In the genomic region with DNA sequence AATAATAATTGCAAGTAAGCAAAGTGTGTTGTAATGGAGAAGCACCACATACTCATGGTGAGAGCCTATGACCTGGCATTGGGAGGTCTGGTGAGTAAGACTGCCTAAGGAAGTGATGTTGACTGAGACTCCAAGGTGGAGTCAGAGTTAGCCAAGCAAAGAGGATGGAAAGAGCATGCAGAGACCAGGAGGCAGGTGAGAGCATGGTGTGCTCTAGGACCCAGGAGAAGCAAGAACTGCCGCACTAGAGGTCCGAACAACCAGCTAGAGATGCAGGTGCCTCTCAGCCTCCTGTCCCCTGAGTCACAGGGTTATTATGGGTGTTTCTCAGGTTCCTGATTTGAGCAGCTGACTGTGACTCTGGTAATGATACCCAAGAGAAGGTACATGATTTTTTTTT, we compare ENCODE assay signal across 8 cellular contexts. TPM values are rescaled to one million over a fixed set of nuclear protein-coding genes. Genes with fewer than 3 reads are reported as not detected.
DNase-seq lines count a peak whose midpoint lies in the region; ATAC-seq and TF ChIP-seq lines count a peak whose summit lies in the region.

No MANE protein-coding gene starts in this region.

- H3K4me3 ChIP-seq in GM12865 (ENCODE audit: low read depth, low read length) = no peak overlapping the region
- no peak overlapping the region for H3K4me3 ChIP-seq in cardiac fibroblast (replicated peaks in 1 of 2; ENCODE audit: low read depth in 2 of 2, low read length in 2 of 2)

- peak; percentile 87 for ATAC-seq in GM19455 (IDR thresholded peaks at IDR 0.05; ENCODE audit: unreplicated experiment)
- peak; percentile 79 for ATAC-seq in HG03439 (IDR thresholded peaks at IDR 0.05; ENCODE audit: unreplicated experiment)
- peak; percentile 83 for ATAC-seq in omental fat pad (ENCODE audit: low FRiP score)
- no peak for ATAC-seq in GM19324 (IDR thresholded peaks at IDR 0.05; ENCODE audit: low FRiP score, unreplicated experiment)

- TF ChIP-seq CTCF in GM12865 (IDR thresholded peaks at IDR 0.05; ENCODE audit: insufficient read depth, low read depth, low read length, missing control alignments) (no peak), cardiac fibroblast (IDR thresholded peaks at IDR 0.05; ENCODE audit: low read depth, low read length) (no peak), omental fat pad (IDR thresholded peaks at IDR 0.05) (no peak)

- DNase-seq in GM12865 (ENCODE audit: low read depth) = peak; percentile 53
- DNase-seq in cardiac fibroblast (ENCODE audit: low read depth in 2 of 2) = peak; percentile 55 to 86
- DNase-seq in omental fat pad (ENCODE audit: low spot score) = no peak
- DNase-seq in NCI-H524 treated with DMSO at 0.1 percent for 48 hours (lab: John Stamatoyannopoulos, UW) = no peak
- DNase-seq in anterior cingulate cortex (lab: John Stamatoyannopoulos, UW) = no peak

RNA-seq across cellular contexts. Expression of gene ANP32B, which starts 27.3 kb away (rescaled TPM):
- total RNA-seq in omental fat pad = 10 to 100 TPM; 28.5 to 49.0 (median 48.5) TPM

RNA-seq across cellular contexts. Expression of gene NANS, which starts 46.1 kb away (rescaled TPM):
- total RNA-seq in omental fat pad = 100 to 1,000 TPM in 1 of 4 donors, 10 to 100 TPM in 3; 57.1 to 104 (median 60.4) TPM

Comparison
In these comparisons a context has a peak if more than half of its experiments do, and no peak if none do; other contexts are left out.
1. DNase-seq: peak in GM12865 (single experiment) and cardiac fibroblast (2 of 2); none in omental fat pad (single experiment), NCI-H524 treated with DMSO at 0.1 percent for 48 hours (single experiment) and anterior cingulate cortex (0 of 58).